Comparison of ENCODE assay signal across 8 cellular contexts in genomic region chr10:72250666-72251065, GRCh38. TPM values are rescaled to one million over a fixed set of nuclear protein-coding genes. Genes with fewer than 3 reads are reported as not detected.
DNase-seq lines count a peak whose midpoint lies in the region; ATAC-seq, FAIRE-seq and TF ChIP-seq lines count a peak whose summit lies in the region.

No MANE protein-coding gene starts in this region.

- intact Hi-C loops in Right ventricle myocardium inferior (cut with DNase I) = no loop called here
- intact Hi-C loops in cardiac septum (cut with DNase I) = no loop called here
- intact Hi-C loops in CD14-positive monocyte (cut with micrococcal nuclease) = no loop called here

- H3K9me3 Mint-ChIP-seq in chondrocyte (ENCODE audit: low read depth) = no peaks in the 10 kb centered on the region
- H3K9me3 Mint-ChIP-seq in mesothelial cell of epicardium = no peaks in the 10 kb centered on the region
- H3K9me3 Mint-ChIP-seq in CD14-positive monocyte = peaks cover 0 to 1% (median 0%) of the 10 kb centered on the region in 7 donors

- peak; percentile 83 for DNase-seq in Right ventricle myocardium inferior (ENCODE audit: missing footprints)
- DNase-seq in cardiac septum (ENCODE audit: low spot score) = no peak
- DNase-seq in chondrocyte (ENCODE audit: low spot score) = peak; percentile 36
- no peak for DNase-seq in mesothelial cell of epicardium (ENCODE audit: low spot score in 2 of 2, unreplicated experiment in 2 of 2)
- no peak for DNase-seq in urothelium cell line (ENCODE audit: low spot score)
- DNase-seq in CD14-positive monocyte (ENCODE audit: low spot score) = no peak
- DNase-seq in midbrain (lab: John Stamatoyannopoulos, UW) = no peak

- H3K4me3 Mint-ChIP-seq in chondrocyte (ENCODE audit: unreplicated experiment) (no peak overlapping the region), mesothelial cell of epicardium (no peak overlapping the region), CD14-positive monocyte (no peak overlapping the region)

- ATAC-seq in Right ventricle myocardium inferior = peak; percentile 59
- no peak for ATAC-seq in GM21723 (IDR thresholded peaks at IDR 0.05; ENCODE audit: unreplicated experiment)

- FAIRE-seq in urothelium cell line (lab: Jason Lieb, UNC) = no peak

- no peaks in the 10 kb centered on the region for H3K27me3 Mint-ChIP-seq in chondrocyte (ENCODE audit: low read depth)
- no peaks in the 10 kb centered on the region for H3K27me3 Mint-ChIP-seq in mesothelial cell of epicardium (ENCODE audit: low read depth)
- peaks cover 0 to 4% (median 3%) of the 10 kb centered on the region in 3 donors for H3K27me3 Mint-ChIP-seq in CD14-positive monocyte (ENCODE audit: low read depth in 3 of 3)

- H3K27ac Mint-ChIP-seq in chondrocyte (ENCODE audit: unreplicated experiment) = peak overlapping the region; percentile 68
- H3K27ac Mint-ChIP-seq in mesothelial cell of epicardium = peak overlapping the region; percentile 90
- H3K27ac Mint-ChIP-seq in CD14-positive monocyte = peak overlapping the region in 1 of 7 donors; percentile 26

- H3K36me3 Mint-ChIP-seq in chondrocyte (ENCODE audit: low read depth) = no peaks in the 10 kb centered on the region
- no peaks in the 10 kb centered on the region for H3K36me3 Mint-ChIP-seq in mesothelial cell of epicardium
- H3K36me3 Mint-ChIP-seq in CD14-positive monocyte = no peaks in the 10 kb centered on the region

- H3K4me1 Mint-ChIP-seq in chondrocyte (ENCODE audit: low read depth) = peaks cover 69% of the 10 kb centered on the region
- H3K4me1 Mint-ChIP-seq in mesothelial cell of epicardium = peaks cover 69% of the 10 kb centered on the region
- peaks cover 39% of the 10 kb centered on the region for H3K4me1 Mint-ChIP-seq in CD14-positive monocyte

- TF ChIP-seq CTCF in chondrocyte (IDR thresholded peaks at IDR 0.05) (no peak), mesothelial cell of epicardium (IDR thresholded peaks at IDR 0.05; ENCODE audit: unreplicated experiment) (no peak), CD14-positive monocyte (IDR thresholded peaks at IDR 0.05) (no peak)

RNA-seq across cellular contexts. Expression of gene DDIT4, which starts 23.1 kb away (rescaled TPM):
- 71.4 TPM for total RNA-seq in Right ventricle myocardium inferior
- 22.6 TPM for total RNA-seq in cardiac septum
- total RNA-seq in chondrocyte = 68.5 to 241 TPM (median 227 TPM) in 3 replicates
- 61.6 to 62.5 TPM (median 61.9 TPM) in 3 replicates for total RNA-seq in mesothelial cell of epicardium
- 10 to 100 TPM; 26.1 to 45.8 TPM for polyA plus RNA-seq in CD14-positive monocyte

RNA-seq across cellular contexts. Expression of gene ASCC1, which starts 34.6 kb away (rescaled TPM):
- 35.4 TPM for total RNA-seq in Right ventricle myocardium inferior
- 21.2 TPM for total RNA-seq in cardiac septum
- 31.6 to 36.8 TPM (median 35.4 TPM) in 3 replicates for total RNA-seq in chondrocyte
- total RNA-seq in mesothelial cell of epicardium = 35.2 to 36.6 TPM (median 36.4 TPM) in 3 replicates
- polyA plus RNA-seq in CD14-positive monocyte = 10 to 100 TPM; 17.9 to 20.9 TPM

RNA-seq across cellular contexts. Expression of gene ANAPC16, which starts 34.9 kb away (rescaled TPM):
- 239 TPM for total RNA-seq in Right ventricle myocardium inferior
- 171 TPM for total RNA-seq in cardiac septum
- total RNA-seq in chondrocyte = 48.5 to 54.4 TPM (median 52.9 TPM) in 3 replicates
- total RNA-seq in mesothelial cell of epicardium = 74.3 to 80.5 TPM (median 78.7 TPM) in 3 replicates
- 100 to 1,000 TPM; 148 to 167 TPM for polyA plus RNA-seq in CD14-positive monocyte

Comparison
In these comparisons a context has a peak if more than half of its experiments do, and no peak if none do; other contexts are left out.
1. DNase-seq: peak in Right ventricle myocardium inferior (single experiment) and chondrocyte (single experiment); none in cardiac septum (single experiment), mesothelial cell of epicardium (0 of 2), urothelium cell line (single experiment), CD14-positive monocyte (single experiment) and midbrain (single experiment).